Comparison of ENCODE assay signal across 9 cellular contexts in the genomic region with DNA sequence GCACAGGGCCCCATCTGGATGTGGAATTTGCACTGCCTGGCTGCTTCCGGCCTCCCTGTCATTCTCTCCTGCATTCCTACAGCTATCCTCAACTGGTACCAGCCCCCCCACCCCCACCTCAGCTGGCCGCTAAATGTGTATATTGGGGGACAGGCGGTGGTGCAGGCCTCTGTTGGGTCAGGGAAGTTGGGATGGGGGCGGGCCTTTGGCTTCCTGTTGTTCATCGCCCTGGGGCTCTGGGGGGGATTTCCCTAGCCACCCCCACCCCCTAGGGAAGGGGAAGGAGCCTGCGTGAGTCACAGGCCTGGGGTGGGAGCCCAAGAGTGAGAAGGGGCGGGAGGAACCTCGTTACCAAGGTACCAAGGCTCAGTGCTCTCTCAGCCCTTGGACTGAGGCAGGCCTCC. TPM values are rescaled to one million over a fixed set of nuclear protein-coding genes. Genes with fewer than 3 reads are reported as not detected.
DNase-seq lines count a peak whose midpoint lies in the region; ATAC-seq and TF ChIP-seq lines count a peak whose summit lies in the region.
"Had no signal": no experiment of that assay in that cellular context is flagged by ENCODE, and none has a peak within 500 bp of the region (broad histone marks: within the 10 kb centered on the region; RNA-seq: fewer than 3 reads in every experiment).

No MANE protein-coding gene starts in this region.

- no peaks in the 10 kb centered on the region for H3K9me3 ChIP-seq in breast epithelium

- no peak for TF ChIP-seq POLR2A in breast epithelium (IDR thresholded peaks at IDR 0.05)

- peak; percentile 88 for ATAC-seq in stimulated activated memory B cell treated with anti-CD40 and anti-IgM and Interleukin-4, amounts not matched to agents 10 μg/mL and 1 μg/mL and 100 μg/mL, for 72 hours
- no peak for ATAC-seq in HG02642 (IDR thresholded peaks at IDR 0.05; ENCODE audit: poor library complexity, unreplicated experiment)
- ATAC-seq in HG02840 (IDR thresholded peaks at IDR 0.05; ENCODE audit: low FRiP score, unreplicated experiment): no peak

- no peaks in the 10 kb centered on the region for H3K36me3 Mint-ChIP-seq in MCF 10A (ENCODE audit: insufficient read depth, unreplicated experiment)
- peaks cover 67% of the 10 kb centered on the region for H3K36me3 Mint-ChIP-seq in stimulated activated memory B cell treated with anti-CD40 and anti-IgM and Interleukin-4, amounts not matched to agents 10 μg/mL and 1 μg/mL and 100 μg/mL, for 72 hours

- H3K27me3 Mint-ChIP-seq in MCF 10A (ENCODE audit: insufficient read depth, unreplicated experiment): no peaks in the 10 kb centered on the region
- no peaks in the 10 kb centered on the region for H3K27me3 Mint-ChIP-seq in stimulated activated memory B cell treated with anti-CD40 and anti-IgM and Interleukin-4, amounts not matched to agents 10 μg/mL and 1 μg/mL and 100 μg/mL, for 72 hours

- no peak overlapping the region for H3K27ac ChIP-seq in breast epithelium
- H3K27ac ChIP-seq: C4-2B had no signal

- no peak overlapping the region for H3K4me3 Mint-ChIP-seq in MCF 10A (ENCODE audit: unreplicated experiment)
- H3K4me3 Mint-ChIP-seq in stimulated activated memory B cell treated with anti-CD40 and anti-IgM and Interleukin-4, amounts not matched to agents 10 μg/mL and 1 μg/mL and 100 μg/mL, for 72 hours: peak overlapping the region; percentile 82

- DNase-seq in MCF 10A (ENCODE audit: unreplicated experiment): peak; percentile 84
- no peak for DNase-seq in breast epithelium (ENCODE audit: low spot score in 2 of 2)
- DNase-seq in T-helper 22 cell (ENCODE audit: low read depth): peak; percentile 72
- DNase-seq in amniotic stem cell (lab: John Stamatoyannopoulos, UW): peak; percentile 60
- peak; percentile 44 to 94 for DNase-seq in lung microvascular endothelial cell (ENCODE audit: low read depth in 2 of 2)

- BruUV-seq in MCF 10A (replicated peaks; lab: Mats Ljungman, UMichigan): no TSS peak

- TF ChIP-seq CTCF in MCF 10A (IDR thresholded peaks at IDR 0.05; ENCODE audit: unreplicated experiment): no peak
- no peak for TF ChIP-seq CTCF in breast epithelium (IDR thresholded peaks at IDR 0.05)

- no peak overlapping the region for H3K4me3 ChIP-seq in breast epithelium

- H3K36me3 ChIP-seq in breast epithelium: no peaks in the 10 kb centered on the region

- no peaks in the 10 kb centered on the region for H3K4me1 ChIP-seq in breast epithelium

- peaks cover 20% of the 10 kb centered on the region for H3K4me1 Mint-ChIP-seq in MCF 10A (ENCODE audit: insufficient read depth, unreplicated experiment)
- H3K4me1 Mint-ChIP-seq in stimulated activated memory B cell treated with anti-CD40 and anti-IgM and Interleukin-4, amounts not matched to agents 10 μg/mL and 1 μg/mL and 100 μg/mL, for 72 hours: peaks cover 88% of the 10 kb centered on the region

- no peak overlapping the region for H3K27ac Mint-ChIP-seq in MCF 10A (ENCODE audit: low read depth, unreplicated experiment)
- peak overlapping the region; percentile 92 for H3K27ac Mint-ChIP-seq in stimulated activated memory B cell treated with anti-CD40 and anti-IgM and Interleukin-4, amounts not matched to agents 10 μg/mL and 1 μg/mL and 100 μg/mL, for 72 hours

- no peaks in the 10 kb centered on the region for H3K27me3 ChIP-seq in breast epithelium

- no peaks in the 10 kb centered on the region for H3K9me3 Mint-ChIP-seq in MCF 10A (ENCODE audit: unreplicated experiment)
- H3K9me3 Mint-ChIP-seq in stimulated activated memory B cell treated with anti-CD40 and anti-IgM and Interleukin-4, amounts not matched to agents 10 μg/mL and 1 μg/mL and 100 μg/mL, for 72 hours: no peaks in the 10 kb centered on the region

- POLR2A ChIA-PET in MCF 10A (lab: Yijun Ruan, JAX): no interaction called here

- intact Hi-C loops in MCF 10A (cut with micrococcal nuclease) (no loop called here), breast epithelium (cut with DNase I; ENCODE audit: low total_unique reads) (no loop called here)

- CTCF ChIA-PET in MCF 10A (lab: Yijun Ruan, JAX): interaction anchor here (3.1 kb wide), 1 partner anchor 13 kb away, joined by 18 read pairs; no protein-coding TSS in a partner anchor

RNA-seq across cellular contexts. Expression of gene POU2F2, which starts 10.6 kb away (rescaled TPM):
- total RNA-seq in MCF 10A (2022): 0.49 and 0.70 TPM in 2 replicates
- total RNA-seq in breast epithelium: 1 to 10 TPM; 1.2 to 2.9 (median 1.6) TPM
- 0.20 and 0.22 TPM in 2 replicates for total RNA-seq in lung microvascular endothelial cell

RNA-seq across cellular contexts. Expression of gene ZNF574, which starts 45.7 kb away (rescaled TPM):
- total RNA-seq in MCF 10A (2022): 12.2 and 13.5 TPM in 2 replicates
- 10 to 100 TPM; 13.8 to 19.2 (median 15.1) TPM for total RNA-seq in breast epithelium
- total RNA-seq in lung microvascular endothelial cell: 6.3 and 9.1 TPM in 2 replicates

RNA-seq across cellular contexts. Expression of gene GRIK5, which starts 51.7 kb away (rescaled TPM):
- 1.6 and 1.8 TPM in 2 replicates for total RNA-seq in MCF 10A (2022)
- 1 to 10 TPM in 2 of 3 donors, not detected in 1; 1.6 to 1.9 TPM for total RNA-seq in breast epithelium
- total RNA-seq in lung microvascular endothelial cell: not detected in 2 replicates

Comparison
In these comparisons a context has a peak if more than half of its experiments do, and no peak if none do; other contexts are left out.
1. DNase-seq: peak in MCF 10A (single experiment), T-helper 22 cell (single experiment), amniotic stem cell (single experiment) and lung microvascular endothelial cell (2 of 2); none in breast epithelium (0 of 2).